8 cellular contexts compared by ENCODE assay signal in the genomic region with DNA sequence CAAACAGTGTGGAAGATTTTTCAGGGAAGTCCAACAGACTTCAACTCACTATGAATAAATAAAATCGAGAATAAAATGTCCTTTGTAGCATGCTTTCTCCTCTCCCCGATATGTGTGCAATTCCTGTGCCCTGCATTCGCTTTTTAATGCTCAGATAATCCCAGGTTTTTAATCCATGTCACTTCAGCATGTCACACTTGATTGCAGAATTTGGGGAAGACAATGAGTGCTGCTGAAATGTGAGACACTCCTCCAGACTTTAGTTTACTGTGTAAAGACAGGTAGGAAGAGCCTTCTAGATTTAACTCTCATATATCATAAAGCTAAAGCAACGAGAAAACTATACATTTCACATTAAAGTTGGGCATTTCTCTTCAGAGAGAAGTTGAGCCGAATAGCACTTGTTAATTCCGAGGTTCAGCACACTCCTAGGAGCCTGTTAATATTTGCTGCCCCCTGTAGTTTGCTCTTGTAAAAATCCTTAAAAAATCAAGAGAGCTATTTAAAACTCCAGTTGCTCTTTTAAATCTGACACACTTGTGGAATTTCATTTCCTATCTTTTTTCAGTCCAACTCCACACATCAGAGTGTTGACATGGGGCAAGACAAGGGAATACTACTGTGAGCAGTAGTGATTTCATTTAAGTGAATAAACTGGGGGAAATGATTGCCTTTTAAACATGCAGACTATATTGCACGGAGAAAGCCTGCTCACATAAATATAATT.
DNase-seq lines count a peak whose midpoint lies in the region; ATAC-seq and TF ChIP-seq lines count a peak whose summit lies in the region.

No MANE protein-coding gene starts in this region.

- DNase-seq in ELF-1 (ENCODE audit: low read depth, low spot score) (peak; percentile 9), NCI-H1048 (lab: John Stamatoyannopoulos, UW) (peak; percentile 0), SW480 (ENCODE audit: low spot score) (peak; percentile 2), heart right ventricle (peak in 1 of 2 donors; percentile 9), spleen (no peak), T1000 (lab: John Stamatoyannopoulos, UW) (no peak)
- no peak for DNase-seq in stimulated activated CD4-positive, alpha-beta T cell treated with anti-CD3 and anti-CD28 coated beads, Interleukin-4, amount 100 ng/mL, for 24 hours

- H3K36me3 ChIP-seq in heart right ventricle: no peaks in the 10 kb centered on the region
- no peaks in the 10 kb centered on the region for H3K36me3 ChIP-seq in spleen

- WGBS in heart right ventricle, 2 donors: 14 to 16% methylated on average over 7 of the region's 7 CpGs
- WGBS in spleen, 5 donors: 36 to 47% (median 43%) methylated on average over 7 of the region's 7 CpGs

- TF ChIP-seq POLR2A in spleen (IDR thresholded peaks at IDR 0.05): no peak

- TF ChIP-seq CTCF in heart right ventricle (IDR thresholded peaks at IDR 0.05) (peak; percentile 15 to 72 (median 61)), spleen (IDR thresholded peaks at IDR 0.05 in 8 of 11, conservative IDR thresholded peaks at IDR 0.05 in 3 of 11) (peak in 6 of 11 experiments; percentile 22 to 45 (median 34))

- no peak overlapping the region for H3K27ac ChIP-seq in heart right ventricle
- no peak overlapping the region for H3K27ac ChIP-seq in spleen

- intact Hi-C loops in heart right ventricle (cut with DNase I) (loop anchor here in 7 of 10 donors (1.0 to 10.0 kb wide), 5 partner anchors 109 to 1331 kb away; no protein-coding TSS in a partner anchor), spleen (cut with DNase I; ENCODE audit: low total_unique reads) (loop anchor here (10.0 kb wide), 1 partner anchor 1331 kb away; no protein-coding TSS in a partner anchor)

- H3K27me3 ChIP-seq in heart right ventricle (no peaks in the 10 kb centered on the region), spleen (replicated peaks in 1 of 7) (no peaks in the 10 kb centered on the region)

- H3K4me1 ChIP-seq in heart right ventricle (peaks cover 0 to 7% (median 0%) of the 10 kb centered on the region in 9 donors), spleen (peaks cover 0 to 4% (median 0%) of the 10 kb centered on the region in 6 donors)

- H3K4me3 ChIP-seq in heart right ventricle (peak overlapping the region in 2 of 10 donors; percentile 26 to 28), spleen (no peak overlapping the region)

- no peaks in the 10 kb centered on the region for H3K9me3 ChIP-seq in heart right ventricle
- no peaks in the 10 kb centered on the region for H3K9me3 ChIP-seq in spleen

- peak; percentile 64 to 84 (median 75) for ATAC-seq in heart right ventricle
- ATAC-seq in GM18861 (IDR thresholded peaks at IDR 0.05; ENCODE audit: unreplicated experiment): no peak

Comparison
In these comparisons a context has a peak if more than half of its experiments do, and no peak if none do; other contexts are left out.
1. DNase-seq: peak in ELF-1 (single experiment), NCI-H1048 (single experiment) and SW480 (single experiment); none in spleen (single experiment), stimulated activated CD4-positive, alpha-beta T cell treated with anti-CD3 and anti-CD28 coated beads, Interleukin-4, amount 100 ng/mL, for 24 hours (single experiment) and T1000 (single experiment).